In the genomic region with DNA sequence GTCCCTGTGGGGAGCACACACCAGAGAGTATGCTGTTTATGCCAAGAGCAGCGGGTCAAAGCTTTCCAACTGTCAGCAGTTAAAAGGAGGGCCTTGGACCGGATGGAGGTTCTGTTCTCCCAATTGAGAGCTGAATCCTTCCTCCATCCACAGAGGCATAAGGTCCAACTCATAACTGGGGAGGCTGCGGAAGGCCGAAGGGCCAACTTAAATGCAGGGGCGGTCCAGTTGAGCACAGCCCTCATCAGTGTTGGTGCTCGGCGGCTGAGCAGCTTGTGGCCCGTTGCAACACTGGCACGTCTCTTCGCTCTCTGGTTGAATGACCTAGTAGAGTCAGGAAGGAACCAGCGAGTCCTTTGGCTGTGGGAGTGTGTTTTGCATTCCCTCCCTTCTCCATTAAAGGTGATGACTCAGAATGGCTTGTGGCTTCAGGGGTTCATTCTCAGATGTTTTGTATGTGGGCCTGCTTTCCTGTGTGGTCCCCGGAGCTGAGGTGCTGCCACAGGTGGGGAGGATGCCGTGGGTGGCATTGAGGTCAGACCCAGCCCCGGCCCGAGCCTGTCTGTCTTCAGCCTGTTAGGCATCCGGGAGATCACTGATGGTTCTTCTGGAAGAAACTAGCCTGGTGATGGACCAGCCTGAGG, we compare ENCODE assay signal across 10 cellular contexts. TPM values are rescaled to one million over a fixed set of nuclear protein-coding genes. Genes with fewer than 3 reads are reported as not detected.
A peak's percentile ranks its signal among the peaks of the same experiment; 100 is the strongest.
DNase-seq lines count a peak whose midpoint lies in the region; ATAC-seq and TF ChIP-seq lines count a peak whose summit lies in the region.
"Had no signal": no experiment of that assay in that cellular context is flagged by ENCODE, and none has a peak within 500 bp of the region (broad histone marks: within the 10 kb centered on the region; RNA-seq: fewer than 3 reads in every experiment).

No MANE protein-coding gene starts in this region.

- H3K27ac Mint-ChIP-seq in neural progenitor cell, result no peak overlapping the region
- H3K27ac Mint-ChIP-seq: memory B cell had no signal

- H3K9me3 Mint-ChIP-seq in neural progenitor cell, result no peaks in the 10 kb centered on the region
- H3K9me3 Mint-ChIP-seq: memory B cell had no signal

- no peaks in the 10 kb centered on the region for H3K27me3 ChIP-seq in neural progenitor cell

- H3K27ac ChIP-seq in neural progenitor cell, result no peak overlapping the region
- H3K27ac ChIP-seq: KMS-11 had no signal

- peaks cover 11% of the 10 kb centered on the region for H3K27me3 Mint-ChIP-seq in neural progenitor cell (ENCODE audit: insufficient read depth, low read depth)

- no peaks in the 10 kb centered on the region for H3F3A ChIP-seq in neural progenitor cell (ENCODE audit: low read depth)

- no peaks in the 10 kb centered on the region for H3K79me2 ChIP-seq in neural progenitor cell (ENCODE audit: low read depth)

- no peaks in the 10 kb centered on the region for H3K36me3 ChIP-seq in neural progenitor cell

- no peaks in the 10 kb centered on the region for H3K36me3 Mint-ChIP-seq in neural progenitor cell
- H3K36me3 Mint-ChIP-seq: memory B cell had no signal

- H2AFZ ChIP-seq in neural progenitor cell (replicated peaks), result no peak overlapping the region

- H3K4me2 ChIP-seq in neural progenitor cell, result no peak overlapping the region
- H3K4me2 ChIP-seq: KMS-11 had no signal

- no peaks in the 10 kb centered on the region for H3K4me1 ChIP-seq in neural progenitor cell

- H3K4me1 Mint-ChIP-seq in neural progenitor cell, result peaks cover 13% of the 10 kb centered on the region
- H3K4me1 Mint-ChIP-seq: memory B cell had no signal

- H3K4me3 ChIP-seq in epithelial cell of esophagus (ENCODE audit: low read length) (no peak overlapping the region), neural progenitor cell (no peak overlapping the region)

- H3K4me3 Mint-ChIP-seq in neural progenitor cell, result no peak overlapping the region
- H3K4me3 Mint-ChIP-seq: memory B cell had no signal

- no peaks in the 10 kb centered on the region for H3K9me3 ChIP-seq in neural progenitor cell (ENCODE audit: low read depth)

- peak; percentile 71 for DNase-seq in activated CD4-positive, alpha-beta T cell treated with anti-CD3 and anti-CD28 coated beads for 48 hours
- DNase-seq in epithelial cell of esophagus (ENCODE audit: low read depth) (peak; percentile 34), neural progenitor cell (ENCODE audit: low spot score) (no peak), posterior vena cava (ENCODE audit: low spot score) (no peak), SHP77 (lab: John Stamatoyannopoulos, UW) (no peak), NOMO-1 treated with DMSO at 0.1 percent for 48 hours (lab: John Stamatoyannopoulos, UW; ENCODE audit: unreplicated experiment) (no peak)
- peak; percentile 14 to 44 for DNase-seq in stimulated activated CD8-positive, alpha-beta memory T cell treated with anti-CD3 and anti-CD28 coated beads, Interleukin-4, amount 100 ng/mL, for 1 hour (ENCODE audit: low read depth in 2 of 2, low spot score in 1 of 2)

- no peaks in the 10 kb centered on the region for H4K20me1 ChIP-seq in neural progenitor cell (ENCODE audit: low read depth)

- TF ChIP-seq CTCF in epithelial cell of esophagus (IDR thresholded peaks at IDR 0.05; ENCODE audit: insufficient read depth, low read depth, low read length, missing control alignments) (no peak), neural progenitor cell (IDR thresholded peaks at IDR 0.05) (no peak)

- ATAC-seq in HG02852 (IDR thresholded peaks at IDR 0.05; ENCODE audit: unreplicated experiment), result peak; percentile 83

- intact Hi-C loops in posterior vena cava (cut with DNase I), result no loop called here

- no peak overlapping the region for H3K9ac ChIP-seq in neural progenitor cell
- H3K9ac ChIP-seq: KMS-11 had no signal

RNA-seq across cellular contexts. Expression of gene DMBT1, which starts 44.8 kb away (rescaled TPM):
- not detected in 2 replicates for total RNA-seq in neural progenitor cell (ENCODE audit: low replicate concordance)
- total RNA-seq in posterior vena cava, result not detected

RNA-seq across cellular contexts. Expression of gene HTRA1, which starts 54.4 kb away (rescaled TPM):
- total RNA-seq in neural progenitor cell (ENCODE audit: low replicate concordance) (12.2 and 17.0 TPM in 2 replicates), posterior vena cava (100 to 1,000 TPM; 152 to 276 TPM)

Comparison
In these comparisons a context has a peak if more than half of its experiments do, and no peak if none do; other contexts are left out.
1. DNase-seq: peak in activated CD4-positive, alpha-beta T cell treated with anti-CD3 and anti-CD28 coated beads for 48 hours (single experiment), epithelial cell of esophagus (single experiment) and stimulated activated CD8-positive, alpha-beta memory T cell treated with anti-CD3 and anti-CD28 coated beads, Interleukin-4, amount 100 ng/mL, for 1 hour (2 of 2); none in neural progenitor cell (single experiment), posterior vena cava (single experiment), SHP77 (0 of 2) and NOMO-1 treated with DMSO at 0.1 percent for 48 hours (single experiment).